In genomic region chr13:51625555-51626345, GRCh38 we compare ENCODE assay signal across 13 cellular contexts. TPM values are rescaled to one million over a fixed set of nuclear protein-coding genes. Genes with fewer than 3 reads are reported as not detected.
A peak's percentile ranks its signal among the peaks of the same experiment; 100 is the strongest.
DNase-seq lines count a peak whose midpoint lies in the region; ATAC-seq and TF ChIP-seq lines count a peak whose summit lies in the region.
"Had no signal": no experiment of that assay in that cellular context is flagged by ENCODE, and none has a peak within 500 bp of the region (broad histone marks: within the 10 kb centered on the region; RNA-seq: fewer than 3 reads in every experiment).

No MANE protein-coding gene starts in this region.

- H3K36me3 ChIP-seq in subcutaneous abdominal adipose tissue (ENCODE audit: control insufficient read depth in 5 of 5, insufficient read depth in 5 of 5, low read length in 5 of 5), result no peaks in the 10 kb centered on the region
- H3K36me3 ChIP-seq: Peyer's patch, vagina had no signal

- no peak overlapping the region for H3K4me3 Mint-ChIP-seq in chondrocyte (ENCODE audit: unreplicated experiment)
- H3K4me3 Mint-ChIP-seq in progenitor cell of endocrine pancreas (ENCODE audit: low read depth), result no peak overlapping the region
- H3K4me3 Mint-ChIP-seq: endodermal cell had no signal

- peak overlapping the region in 1 of 5 donors; percentile 6 for H3K4me3 ChIP-seq in subcutaneous abdominal adipose tissue (ENCODE audit: low read depth in 1 of 5, low read length in 5 of 5)
- H3K4me3 ChIP-seq: Peyer's patch, vagina had no signal

- DNase-seq in NCI-H2196 (lab: John Stamatoyannopoulos, UW; ENCODE audit: unreplicated experiment) (peak; percentile 1), NCI-H2196 treated with DMSO at 0.1 percent for 48 hours (lab: John Stamatoyannopoulos, UW; ENCODE audit: unreplicated experiment) (no peak), chondrocyte (ENCODE audit: low spot score) (no peak), progenitor cell of endocrine pancreas (ENCODE audit: low spot score, unreplicated experiment) (no peak), NCI-H2227 treated with DMSO at 0.1 percent for 48 hours (lab: John Stamatoyannopoulos, UW) (no peak)
- DNase-seq: endodermal cell, NCI-H146, occipital lobe, Peyer's patch had no signal

- H3K4me1 Mint-ChIP-seq in chondrocyte (ENCODE audit: low read depth) (peaks cover 56% of the 10 kb centered on the region), progenitor cell of endocrine pancreas (ENCODE audit: low read depth) (peaks cover 14% of the 10 kb centered on the region)

- H3K27me3 ChIP-seq in layer of hippocampus (ENCODE audit: control insufficient read depth, insufficient read depth, low read length) (no peaks in the 10 kb centered on the region), subcutaneous abdominal adipose tissue (ENCODE audit: control insufficient read depth in 5 of 5, insufficient read depth in 4 of 5, low read length in 5 of 5) (no peaks in the 10 kb centered on the region)
- H3K27me3 ChIP-seq: Peyer's patch, vagina had no signal

- H3K27ac Mint-ChIP-seq in chondrocyte (ENCODE audit: unreplicated experiment) (peak overlapping the region; percentile 65), progenitor cell of endocrine pancreas (no peak overlapping the region)
- H3K27ac Mint-ChIP-seq: endodermal cell had no signal

- H3K9me3 Mint-ChIP-seq in chondrocyte (ENCODE audit: low read depth), result no peaks in the 10 kb centered on the region
- no peaks in the 10 kb centered on the region for H3K9me3 Mint-ChIP-seq in progenitor cell of endocrine pancreas (ENCODE audit: low read depth)
- H3K9me3 Mint-ChIP-seq: endodermal cell had no signal

- peak overlapping the region; percentile 25 for H3K27ac ChIP-seq in layer of hippocampus (ENCODE audit: low read depth, low read length)
- peak overlapping the region; percentile 51 for H3K27ac ChIP-seq in subcutaneous abdominal adipose tissue (ENCODE audit: low read depth, low read length)
- H3K27ac ChIP-seq: Peyer's patch, vagina had no signal

- H3K27me3 Mint-ChIP-seq in chondrocyte (ENCODE audit: low read depth) (no peaks in the 10 kb centered on the region), progenitor cell of endocrine pancreas (no peaks in the 10 kb centered on the region)

- TF ChIP-seq CTCF in chondrocyte (IDR thresholded peaks at IDR 0.05), result no peak
- TF ChIP-seq CTCF in progenitor cell of endocrine pancreas (IDR thresholded peaks at IDR 0.05; ENCODE audit: unreplicated experiment), result no peak

- H3K9me3 ChIP-seq in subcutaneous abdominal adipose tissue (ENCODE audit: control insufficient read depth in 5 of 5, low read length in 5 of 5), result no peaks in the 10 kb centered on the region
- H3K9me3 ChIP-seq: Peyer's patch, vagina had no signal

- H3K9ac ChIP-seq in subcutaneous abdominal adipose tissue (ENCODE audit: low read length in 5 of 5), result peak overlapping the region in 2 of 5 donors; percentile 25 to 60

- peaks cover 0 to 32% (median 16%) of the 10 kb centered on the region in 5 donors for H3K4me1 ChIP-seq in subcutaneous abdominal adipose tissue (ENCODE audit: control insufficient read depth in 5 of 5, insufficient read depth in 5 of 5, low read length in 5 of 5)
- H3K4me1 ChIP-seq: Peyer's patch had no signal

- H3K36me3 Mint-ChIP-seq in chondrocyte (ENCODE audit: low read depth) (no peaks in the 10 kb centered on the region), progenitor cell of endocrine pancreas (ENCODE audit: insufficient read depth) (no peaks in the 10 kb centered on the region)

- no peak for ATAC-seq in HG03135 (IDR thresholded peaks at IDR 0.05; ENCODE audit: unreplicated experiment)

RNA-seq across cellular contexts. Expression of gene WDFY2, which starts 41.5 kb away (rescaled TPM):
- total RNA-seq in chondrocyte (3.9 to 5.7 TPM (median 4.0 TPM) in 3 replicates), progenitor cell of endocrine pancreas (17.2 and 18.0 TPM in 2 replicates)
